Comparison of ENCODE assay signal across 14 cellular contexts in genomic region chrX:143669395-143669794, GRCh38. TPM values are rescaled to one million over a fixed set of nuclear protein-coding genes. Genes with fewer than 3 reads are reported as not detected.
DNase-seq lines count a peak whose midpoint lies in the region; ATAC-seq and TF ChIP-seq lines count a peak whose summit lies in the region.
"Had no signal": no experiment of that assay in that cellular context is flagged by ENCODE, and none has a peak within 500 bp of the region (broad histone marks: within the 10 kb centered on the region; RNA-seq: fewer than 3 reads in every experiment).

No MANE protein-coding gene starts in this region.

- TF ChIP-seq CTCF in HFFc6 (IDR thresholded peaks at IDR 0.05), result peak; percentile 45; the same call in 1 of the 2 replicates
- TF ChIP-seq CTCF in kidney epithelial cell (IDR thresholded peaks at IDR 0.05; ENCODE audit: insufficient read depth, low read length, poor library complexity, severe bottlenecking), result peak; percentile 30

- DNase-seq in COLO829 (ENCODE audit: low spot score) (peak; percentile 18), HFFc6 (no peak), RPMI8226 (peak; percentile 6), kidney epithelial cell (ENCODE audit: low read depth) (no peak), NCI-H2196 (lab: John Stamatoyannopoulos, UW; ENCODE audit: unreplicated experiment) (no peak), T-cell (no peak), D341Med (ENCODE audit: low spot score) (no peak)
- DNase-seq: DND-41, H7, head of caudate nucleus had no signal

- no peaks in the 10 kb centered on the region for H3K27me3 ChIP-seq in kidney epithelial cell (ENCODE audit: control insufficient read depth, insufficient read depth, low read length)

- CTCF ChIA-PET in T-cell (lab: Charles Lee), result no interaction called here

- no peak overlapping the region for H3K4me3 Mint-ChIP-seq in HFFc6
- H3K4me3 Mint-ChIP-seq in T-cell, result no peak overlapping the region
- H3K4me3 Mint-ChIP-seq: stimulated activated naive CD8-positive, alpha-beta T cell treated with anti-CD3 and anti-CD28 coated beads, Interleukin-15, Interleukin-2, amounts not matched to agents 100 ng/mL and 50 ng/mL, for 24 hours had no signal

- ATAC-seq in T-cell (replicated peaks in 1 of 4) (no peak), HG03139 (IDR thresholded peaks at IDR 0.05; ENCODE audit: unreplicated experiment) (no peak)

- H3K4me1 Mint-ChIP-seq in HFFc6 (ENCODE audit: low read depth) (no peaks in the 10 kb centered on the region), T-cell (no peaks in the 10 kb centered on the region)

- no peak overlapping the region for H3K4me3 ChIP-seq in kidney epithelial cell (ENCODE audit: low read depth, low read length)

- H3K36me3 ChIP-seq in kidney epithelial cell (ENCODE audit: control insufficient read depth, insufficient read depth, low read length), result no peaks in the 10 kb centered on the region

- H3K27ac Mint-ChIP-seq in HFFc6 (no peak overlapping the region), T-cell (no peak overlapping the region)
- H3K27ac Mint-ChIP-seq: stimulated activated naive CD8-positive, alpha-beta T cell treated with anti-CD3 and anti-CD28 coated beads, Interleukin-15, Interleukin-2, amounts not matched to agents 100 ng/mL and 50 ng/mL, for 24 hours had no signal

- POLR2A ChIA-PET in T-cell (lab: Charles Lee), result no interaction called here

- no peaks in the 10 kb centered on the region for H3K27me3 Mint-ChIP-seq in HFFc6 (ENCODE audit: insufficient read depth)
- peaks cover 0 to 22% of the 10 kb centered on the region in 2 donors for H3K27me3 Mint-ChIP-seq in T-cell
- H3K27me3 Mint-ChIP-seq: stimulated activated naive CD8-positive, alpha-beta T cell treated with anti-CD3 and anti-CD28 coated beads, Interleukin-15, Interleukin-2, amounts not matched to agents 100 ng/mL and 50 ng/mL, for 24 hours had no signal

- H3K36me3 Mint-ChIP-seq in HFFc6 (ENCODE audit: low read depth) (no peaks in the 10 kb centered on the region), T-cell (no peaks in the 10 kb centered on the region)

- H3K9me3 Mint-ChIP-seq in HFFc6 (no peaks in the 10 kb centered on the region; the same call in 1 of the 2 replicates), T-cell (peaks cover 0 to 4% (median 0%) of the 10 kb centered on the region in 3 donors)

RNA-seq across cellular contexts. Expression of gene SLITRK4, which starts 33.5 kb away (rescaled TPM):
- not detected for total RNA-seq in HFFc6 (2021; fragmentation: NEBNext Ultra II Directional; extraction: Animal tissue kit (Norgen Biotek cat#: 25700))
- total RNA-seq in kidney epithelial cell (3.4 and 5.1 TPM in 2 replicates), T-cell (not detected)
- total RNA-seq: T-helper 2 cell treated with Interferon-gamma antibody and Interleukin-4, amounts not matched to agents 100 ng/mL and 5 ng/mL, for 36 hours had no signal

RNA-seq across cellular contexts. Expression of gene SPANXN2, which starts 51.2 kb away (rescaled TPM):
- not detected for total RNA-seq in HFFc6 (2021; fragmentation: NEBNext Ultra II Directional; extraction: Animal tissue kit (Norgen Biotek cat#: 25700))
- not detected in 2 replicates for total RNA-seq in kidney epithelial cell
- not detected for total RNA-seq in T-cell
- total RNA-seq: cerebellum; H7; T-helper 2 cell treated with Interferon-gamma antibody and Interleukin-4, amounts not matched to agents 100 ng/mL and 5 ng/mL, for 36 hours had no signal

Comparison
In these comparisons a context has a peak if more than half of its experiments do, and no peak if none do; other contexts are left out.
1. DNase-seq: peak in COLO829 (single experiment) and RPMI8226 (single experiment); none in HFFc6 (single experiment), kidney epithelial cell (single experiment), NCI-H2196 (single experiment), T-cell (0 of 34) and D341Med (single experiment).